In the genomic region with DNA sequence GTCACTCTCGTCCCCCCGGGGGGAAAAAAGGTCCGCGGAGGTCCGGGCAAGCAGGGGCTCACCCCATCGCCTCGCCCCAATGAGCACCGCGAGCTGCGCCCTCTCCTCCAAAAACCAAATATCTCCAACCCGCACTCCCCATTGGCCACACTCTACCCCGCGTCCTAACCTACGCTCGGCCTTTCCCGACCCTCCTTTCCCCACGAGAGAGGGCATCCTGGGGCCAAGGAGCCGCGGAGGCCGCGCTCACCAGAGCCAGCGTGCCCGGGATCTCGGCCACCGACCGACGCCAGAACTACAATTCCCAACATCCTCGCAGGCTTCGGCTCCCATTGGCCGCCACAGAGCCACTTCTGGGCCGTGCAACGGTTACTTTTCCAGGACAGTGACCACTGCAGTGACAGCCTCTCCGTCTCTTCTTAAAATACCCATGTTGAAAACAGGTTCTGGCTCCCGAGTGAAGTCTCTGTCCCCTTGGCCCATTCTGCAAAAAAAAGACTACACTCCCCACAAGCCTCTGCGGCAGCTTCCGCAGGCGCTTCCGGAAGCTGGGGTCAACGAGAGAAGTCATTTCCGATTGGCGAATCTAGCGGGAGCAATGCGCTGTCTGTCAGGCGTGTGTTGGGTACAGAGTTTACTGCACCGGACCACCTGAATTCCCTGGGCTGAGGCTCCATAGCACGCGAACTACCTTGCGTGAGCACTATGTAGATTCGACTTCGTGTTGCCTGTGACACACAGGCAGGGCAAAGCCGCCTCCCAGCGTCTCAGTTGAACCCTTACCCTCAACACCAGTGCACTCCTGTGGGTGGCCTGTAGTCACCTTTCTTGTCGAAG, we compare ENCODE assay signal across 1 cellular context.
TF ChIP-seq lines count a peak whose summit lies in the region.

A gene (minus strand): TSS at position 285 of the 837 bp plus-strand sequence. CDS start 15,020 bp downstream, outside the sequence.

TF ChIP-seq in HepG2, 621 proteins besides CTCF, POLR2A, EP300 and RAD21 (continued from another document and continues in another):
- TF ChIP-seq, protein P1, sequence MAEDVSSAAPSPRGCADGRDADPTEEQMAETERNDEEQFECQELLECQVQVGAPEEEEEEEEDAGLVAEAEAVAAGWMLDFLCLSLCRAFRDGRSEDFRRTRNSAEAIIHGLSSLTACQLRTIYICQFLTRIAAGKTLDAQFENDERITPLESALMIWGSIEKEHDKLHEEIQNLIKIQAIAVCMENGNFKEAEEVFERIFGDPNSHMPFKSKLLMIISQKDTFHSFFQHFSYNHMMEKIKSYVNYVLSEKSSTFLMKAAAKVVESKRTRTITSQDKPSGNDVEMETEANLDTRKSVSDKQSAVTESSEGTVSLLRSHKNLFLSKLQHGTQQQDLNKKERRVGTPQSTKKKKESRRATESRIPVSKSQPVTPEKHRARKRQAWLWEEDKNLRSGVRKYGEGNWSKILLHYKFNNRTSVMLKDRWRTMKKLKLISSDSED (CRISPR knock-in tag; IDR thresholded peaks at IDR 0.05), result no peak
- TF ChIP-seq, protein P2, sequence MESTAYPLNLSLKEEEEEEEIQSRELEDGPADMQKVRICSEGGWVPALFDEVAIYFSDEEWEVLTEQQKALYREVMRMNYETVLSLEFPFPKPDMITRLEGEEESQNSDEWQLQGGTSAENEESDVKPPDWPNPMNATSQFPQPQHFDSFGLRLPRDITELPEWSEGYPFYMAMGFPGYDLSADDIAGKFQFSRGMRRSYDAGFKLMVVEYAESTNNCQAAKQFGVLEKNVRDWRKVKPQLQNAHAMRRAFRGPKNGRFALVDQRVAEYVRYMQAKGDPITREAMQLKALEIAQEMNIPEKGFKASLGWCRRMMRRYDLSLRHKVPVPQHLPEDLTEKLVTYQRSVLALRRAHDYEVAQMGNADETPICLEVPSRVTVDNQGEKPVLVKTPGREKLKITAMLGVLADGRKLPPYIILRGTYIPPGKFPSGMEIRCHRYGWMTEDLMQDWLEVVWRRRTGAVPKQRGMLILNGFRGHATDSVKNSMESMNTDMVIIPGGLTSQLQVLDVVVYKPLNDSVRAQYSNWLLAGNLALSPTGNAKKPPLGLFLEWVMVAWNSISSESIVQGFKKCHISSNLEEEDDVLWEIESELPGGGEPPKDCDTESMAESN (CRISPR knock-in tag; conservative IDR thresholded peaks at IDR 0.05), result peak; percentile 65; the same call in 1 of the 2 replicates
- TF ChIP-seq, protein P3, sequence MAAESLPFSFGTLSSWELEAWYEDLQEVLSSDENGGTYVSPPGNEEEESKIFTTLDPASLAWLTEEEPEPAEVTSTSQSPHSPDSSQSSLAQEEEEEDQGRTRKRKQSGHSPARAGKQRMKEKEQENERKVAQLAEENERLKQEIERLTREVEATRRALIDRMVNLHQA (CRISPR knock-in tag; IDR thresholded peaks at IDR 0.05), result no peak
- TF ChIP-seq SRSF1 (optimal IDR thresholded peaks at IDR 0.05; ENCODE audit: low read depth, low read length), result no peak
- TF ChIP-seq, protein P4, sequence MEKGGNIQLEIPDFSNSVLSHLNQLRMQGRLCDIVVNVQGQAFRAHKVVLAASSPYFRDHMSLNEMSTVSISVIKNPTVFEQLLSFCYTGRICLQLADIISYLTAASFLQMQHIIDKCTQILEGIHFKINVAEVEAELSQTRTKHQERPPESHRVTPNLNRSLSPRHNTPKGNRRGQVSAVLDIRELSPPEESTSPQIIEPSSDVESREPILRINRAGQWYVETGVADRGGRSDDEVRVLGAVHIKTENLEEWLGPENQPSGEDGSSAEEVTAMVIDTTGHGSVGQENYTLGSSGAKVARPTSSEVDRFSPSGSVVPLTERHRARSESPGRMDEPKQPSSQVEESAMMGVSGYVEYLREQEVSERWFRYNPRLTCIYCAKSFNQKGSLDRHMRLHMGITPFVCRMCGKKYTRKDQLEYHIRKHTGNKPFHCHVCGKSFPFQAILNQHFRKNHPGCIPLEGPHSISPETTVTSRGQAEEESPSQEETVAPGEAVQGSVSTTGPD (CRISPR knock-in tag; IDR thresholded peaks at IDR 0.05), result peak; percentile 34; the same call in 1 of the 2 replicates
- TF ChIP-seq TCF7 (IDR thresholded peaks at IDR 0.05; ENCODE audit: low read depth), result no peak
- TF ChIP-seq ZNF572 (CRISPR knock-in tag; IDR thresholded peaks at IDR 0.05), result no peak; the same call in 1 of the 2 replicates
- TF ChIP-seq, protein P5, sequence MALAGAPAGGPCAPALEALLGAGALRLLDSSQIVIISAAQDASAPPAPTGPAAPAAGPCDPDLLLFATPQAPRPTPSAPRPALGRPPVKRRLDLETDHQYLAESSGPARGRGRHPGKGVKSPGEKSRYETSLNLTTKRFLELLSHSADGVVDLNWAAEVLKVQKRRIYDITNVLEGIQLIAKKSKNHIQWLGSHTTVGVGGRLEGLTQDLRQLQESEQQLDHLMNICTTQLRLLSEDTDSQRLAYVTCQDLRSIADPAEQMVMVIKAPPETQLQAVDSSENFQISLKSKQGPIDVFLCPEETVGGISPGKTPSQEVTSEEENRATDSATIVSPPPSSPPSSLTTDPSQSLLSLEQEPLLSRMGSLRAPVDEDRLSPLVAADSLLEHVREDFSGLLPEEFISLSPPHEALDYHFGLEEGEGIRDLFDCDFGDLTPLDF (CRISPR knock-in tag; IDR thresholded peaks at IDR 0.05), result peak; percentile 71; the same call in 1 of the 2 replicates
- peak; percentile 26 for TF ChIP-seq AGO2 (optimal IDR thresholded peaks at IDR 0.05; ENCODE audit: low read depth, low read length)
- TF ChIP-seq DNMT1 (CRISPR knock-in tag; IDR thresholded peaks at IDR 0.05), result peak; percentile 81
- peak; percentile 55 for TF ChIP-seq ISL2 (CRISPR knock-in tag; IDR thresholded peaks at IDR 0.05)
- peak; percentile 15 for TF ChIP-seq ZNF709 (CRISPR knock-in tag; IDR thresholded peaks at IDR 0.05)
- TF ChIP-seq POLR2G (IDR thresholded peaks at IDR 0.05; ENCODE audit: low read depth, low read length), result peak; percentile 96
- peak; percentile 84; the same call in 1 of the 2 replicates for TF ChIP-seq ZNF558 (CRISPR knock-in tag; IDR thresholded peaks at IDR 0.05; ENCODE audit: borderline replicate concordance)
- TF ChIP-seq ZNF570 (CRISPR knock-in tag; IDR thresholded peaks at IDR 0.05; ENCODE audit: borderline replicate concordance), result no peak
- TF ChIP-seq, protein P6, sequence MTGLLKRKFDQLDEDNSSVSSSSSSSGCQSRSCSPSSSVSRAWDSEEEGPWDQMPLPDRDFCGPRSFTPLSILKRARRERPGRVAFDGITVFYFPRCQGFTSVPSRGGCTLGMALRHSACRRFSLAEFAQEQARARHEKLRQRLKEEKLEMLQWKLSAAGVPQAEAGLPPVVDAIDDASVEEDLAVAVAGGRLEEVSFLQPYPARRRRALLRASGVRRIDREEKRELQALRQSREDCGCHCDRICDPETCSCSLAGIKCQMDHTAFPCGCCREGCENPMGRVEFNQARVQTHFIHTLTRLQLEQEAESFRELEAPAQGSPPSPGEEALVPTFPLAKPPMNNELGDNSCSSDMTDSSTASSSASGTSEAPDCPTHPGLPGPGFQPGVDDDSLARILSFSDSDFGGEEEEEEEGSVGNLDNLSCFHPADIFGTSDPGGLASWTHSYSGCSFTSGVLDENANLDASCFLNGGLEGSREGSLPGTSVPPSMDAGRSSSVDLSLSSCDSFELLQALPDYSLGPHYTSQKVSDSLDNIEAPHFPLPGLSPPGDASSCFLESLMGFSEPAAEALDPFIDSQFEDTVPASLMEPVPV (CRISPR knock-in tag; IDR thresholded peaks at IDR 0.05), result peak; percentile 98
- no peak for TF ChIP-seq ZNF24 (IDR thresholded peaks at IDR 0.05)
- TF ChIP-seq HOXA7 (CRISPR knock-in tag; IDR thresholded peaks at IDR 0.05), result no peak
- peak; percentile 80 for TF ChIP-seq ZNF678 (CRISPR knock-in tag; IDR thresholded peaks at IDR 0.05)
- peak; percentile 73 for TF ChIP-seq SRY (CRISPR knock-in tag; IDR thresholded peaks at IDR 0.05)
- peak; percentile 87 for TF ChIP-seq NFYC (CRISPR knock-in tag; IDR thresholded peaks at IDR 0.05)
- TF ChIP-seq ELF1 (CRISPR knock-in tag; IDR thresholded peaks at IDR 0.05), result peak; percentile 97
- TF ChIP-seq ZNF780A (CRISPR knock-in tag; IDR thresholded peaks at IDR 0.05), result no peak
- TF ChIP-seq, protein P7, sequence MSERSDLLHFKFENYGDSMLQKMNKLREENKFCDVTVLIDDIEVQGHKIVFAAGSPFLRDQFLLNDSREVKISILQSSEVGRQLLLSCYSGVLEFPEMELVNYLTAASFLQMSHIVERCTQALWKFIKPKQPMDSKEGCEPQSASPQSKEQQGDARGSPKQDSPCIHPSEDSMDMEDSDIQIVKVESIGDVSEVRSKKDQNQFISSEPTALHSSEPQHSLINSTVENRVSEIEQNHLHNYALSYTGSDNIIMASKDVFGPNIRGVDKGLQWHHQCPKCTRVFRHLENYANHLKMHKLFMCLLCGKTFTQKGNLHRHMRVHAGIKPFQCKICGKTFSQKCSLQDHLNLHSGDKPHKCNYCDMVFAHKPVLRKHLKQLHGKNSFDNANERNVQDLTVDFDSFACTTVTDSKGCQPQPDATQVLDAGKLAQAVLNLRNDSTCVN (CRISPR knock-in tag; IDR thresholded peaks at IDR 0.05; ENCODE audit: borderline replicate concordance), result no peak; the same call in 1 of the 2 replicates
- TF ChIP-seq RBFOX2 (IDR thresholded peaks at IDR 0.05; ENCODE audit: low read depth, low read length), result peak; percentile 92
- peak; percentile 51; the same call in 1 of the 2 replicates for TF ChIP-seq ZNF614 (CRISPR knock-in tag; IDR thresholded peaks at IDR 0.05; ENCODE audit: borderline replicate concordance)
- peak; percentile 65; the same call in 1 of the 2 replicates for TF ChIP-seq ZNF441 (CRISPR knock-in tag; IDR thresholded peaks at IDR 0.05; ENCODE audit: borderline replicate concordance)
- peak; percentile 99 for TF ChIP-seq GABPB1 (CRISPR knock-in tag; IDR thresholded peaks at IDR 0.05)
- TF ChIP-seq CENPX (CRISPR knock-in tag; IDR thresholded peaks at IDR 0.05), result no peak
- TF ChIP-seq BHLHE40 (IDR thresholded peaks at IDR 0.05; ENCODE audit: low read length), result peak; percentile 50
- TF ChIP-seq SOX5 (CRISPR knock-in tag; IDR thresholded peaks at IDR 0.05; ENCODE audit: borderline replicate concordance), result no peak
- peak; percentile 67; the same call in 1 of the 2 replicates for TF ChIP-seq SNAI1 (CRISPR knock-in tag; IDR thresholded peaks at IDR 0.05; ENCODE audit: borderline replicate concordance)
- TF ChIP-seq, protein P8, sequence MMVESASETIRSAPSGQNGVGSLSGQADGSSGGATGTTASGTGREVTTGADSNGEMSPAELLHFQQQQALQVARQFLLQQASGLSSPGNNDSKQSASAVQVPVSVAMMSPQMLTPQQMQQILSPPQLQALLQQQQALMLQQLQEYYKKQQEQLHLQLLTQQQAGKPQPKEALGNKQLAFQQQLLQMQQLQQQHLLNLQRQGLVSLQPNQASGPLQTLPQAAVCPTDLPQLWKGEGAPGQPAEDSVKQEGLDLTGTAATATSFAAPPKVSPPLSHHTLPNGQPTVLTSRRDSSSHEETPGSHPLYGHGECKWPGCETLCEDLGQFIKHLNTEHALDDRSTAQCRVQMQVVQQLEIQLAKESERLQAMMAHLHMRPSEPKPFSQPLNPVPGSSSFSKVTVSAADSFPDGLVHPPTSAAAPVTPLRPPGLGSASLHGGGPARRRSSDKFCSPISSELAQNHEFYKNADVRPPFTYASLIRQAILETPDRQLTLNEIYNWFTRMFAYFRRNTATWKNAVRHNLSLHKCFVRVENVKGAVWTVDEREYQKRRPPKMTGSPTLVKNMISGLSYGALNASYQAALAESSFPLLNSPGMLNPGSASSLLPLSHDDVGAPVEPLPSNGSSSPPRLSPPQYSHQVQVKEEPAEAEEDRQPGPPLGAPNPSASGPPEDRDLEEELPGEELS (CRISPR knock-in tag; IDR thresholded peaks at IDR 0.05), result peak; percentile 52
- TF ChIP-seq ZMYM2 (CRISPR knock-in tag; IDR thresholded peaks at IDR 0.05), result peak; percentile 68; the same call in 1 of the 2 replicates
- peak; percentile 54 for TF ChIP-seq ZNF451 (CRISPR knock-in tag; IDR thresholded peaks at IDR 0.05)
- TF ChIP-seq, protein P9, sequence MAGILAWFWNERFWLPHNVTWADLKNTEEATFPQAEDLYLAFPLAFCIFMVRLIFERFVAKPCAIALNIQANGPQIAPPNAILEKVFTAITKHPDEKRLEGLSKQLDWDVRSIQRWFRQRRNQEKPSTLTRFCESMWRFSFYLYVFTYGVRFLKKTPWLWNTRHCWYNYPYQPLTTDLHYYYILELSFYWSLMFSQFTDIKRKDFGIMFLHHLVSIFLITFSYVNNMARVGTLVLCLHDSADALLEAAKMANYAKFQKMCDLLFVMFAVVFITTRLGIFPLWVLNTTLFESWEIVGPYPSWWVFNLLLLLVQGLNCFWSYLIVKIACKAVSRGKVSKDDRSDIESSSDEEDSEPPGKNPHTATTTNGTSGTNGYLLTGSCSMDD (CRISPR knock-in tag; IDR thresholded peaks at IDR 0.05), result peak; percentile 84; the same call in 1 of the 2 replicates
- TF ChIP-seq, protein P10, sequence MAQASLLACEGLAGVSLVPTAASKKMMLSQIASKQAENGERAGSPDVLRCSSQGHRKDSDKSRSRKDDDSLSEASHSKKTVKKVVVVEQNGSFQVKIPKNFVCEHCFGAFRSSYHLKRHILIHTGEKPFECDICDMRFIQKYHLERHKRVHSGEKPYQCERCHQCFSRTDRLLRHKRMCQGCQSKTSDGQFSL (CRISPR knock-in tag; IDR thresholded peaks at IDR 0.05), result peak; percentile 11; the same call in 1 of the 2 replicates
- peak; percentile 90; the same call in 1 of the 2 replicates for TF ChIP-seq ZNF550 (CRISPR knock-in tag; IDR thresholded peaks at IDR 0.05; ENCODE audit: borderline replicate concordance)
- TF ChIP-seq ZEB1 (IDR thresholded peaks at IDR 0.05; ENCODE audit: insufficient replicate concordance, low read depth), result peak; percentile 4
- peak; percentile 16 for TF ChIP-seq ZNF839 (CRISPR knock-in tag; IDR thresholded peaks at IDR 0.05; ENCODE audit: borderline replicate concordance)
- TF ChIP-seq, protein P11, sequence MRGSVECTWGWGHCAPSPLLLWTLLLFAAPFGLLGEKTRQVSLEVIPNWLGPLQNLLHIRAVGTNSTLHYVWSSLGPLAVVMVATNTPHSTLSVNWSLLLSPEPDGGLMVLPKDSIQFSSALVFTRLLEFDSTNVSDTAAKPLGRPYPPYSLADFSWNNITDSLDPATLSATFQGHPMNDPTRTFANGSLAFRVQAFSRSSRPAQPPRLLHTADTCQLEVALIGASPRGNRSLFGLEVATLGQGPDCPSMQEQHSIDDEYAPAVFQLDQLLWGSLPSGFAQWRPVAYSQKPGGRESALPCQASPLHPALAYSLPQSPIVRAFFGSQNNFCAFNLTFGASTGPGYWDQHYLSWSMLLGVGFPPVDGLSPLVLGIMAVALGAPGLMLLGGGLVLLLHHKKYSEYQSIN (CRISPR knock-in tag; IDR thresholded peaks at IDR 0.05; ENCODE audit: borderline replicate concordance), result no peak
- TF ChIP-seq MAFK (conservative IDR thresholded peaks at IDR 0.05 in 1 of 2, IDR thresholded peaks at IDR 0.05 in 1 of 2; ENCODE audit: low read length in 2 of 2), result no peak
- TF ChIP-seq, protein P12, sequence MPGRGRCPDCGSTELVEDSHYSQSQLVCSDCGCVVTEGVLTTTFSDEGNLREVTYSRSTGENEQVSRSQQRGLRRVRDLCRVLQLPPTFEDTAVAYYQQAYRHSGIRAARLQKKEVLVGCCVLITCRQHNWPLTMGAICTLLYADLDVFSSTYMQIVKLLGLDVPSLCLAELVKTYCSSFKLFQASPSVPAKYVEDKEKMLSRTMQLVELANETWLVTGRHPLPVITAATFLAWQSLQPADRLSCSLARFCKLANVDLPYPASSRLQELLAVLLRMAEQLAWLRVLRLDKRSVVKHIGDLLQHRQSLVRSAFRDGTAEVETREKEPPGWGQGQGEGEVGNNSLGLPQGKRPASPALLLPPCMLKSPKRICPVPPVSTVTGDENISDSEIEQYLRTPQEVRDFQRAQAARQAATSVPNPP (CRISPR knock-in tag; IDR thresholded peaks at IDR 0.05), result peak; percentile 83; the same call in 1 of the 2 replicates
- TF ChIP-seq ZNF746 (CRISPR knock-in tag; IDR thresholded peaks at IDR 0.05), result peak; percentile 41; the same call in 1 of the 2 replicates
- TF ChIP-seq PLRG1 (conservative IDR thresholded peaks at IDR 0.05), result no peak
- TF ChIP-seq SP4 (CRISPR knock-in tag; IDR thresholded peaks at IDR 0.05), result peak; percentile 55; the same call in 1 of the 2 replicates
